Comparison of ENCODE assay signal across 13 cellular contexts in genomic region chr6:85405853-85406198, GRCh38. TPM values are rescaled to one million over a fixed set of nuclear protein-coding genes. Genes with fewer than 3 reads are reported as not detected.
DNase-seq lines count a peak whose midpoint lies in the region; ATAC-seq, FAIRE-seq and TF ChIP-seq lines count a peak whose summit lies in the region.
"Had no signal": no experiment of that assay in that cellular context is flagged by ENCODE, and none has a peak within 500 bp of the region (broad histone marks: within the 10 kb centered on the region; RNA-seq: fewer than 3 reads in every experiment).

No MANE protein-coding gene starts in this region.

- H3K36me3 ChIP-seq in mammary epithelial cell (ENCODE audit: insufficient read depth, low read length) (no peaks in the 10 kb centered on the region), pancreas (no peaks in the 10 kb centered on the region)

- DNase-seq in Calu3 = no peak
- DNase-seq in mammary epithelial cell = no peak
- DNase-seq in pancreas = no peak
- no peak for DNase-seq in epidermal melanocyte (ENCODE audit: insufficient read length, low spot score)
- DNase-seq in SHP77 treated with DMSO at 0.1 percent for 48 hours (lab: John Stamatoyannopoulos, UW) = no peak
- DNase-seq: activated B cell treated with CpG ODN at 0.5 μM for 24 hours, activated gamma-delta T cell, DND-41 had no signal

- H3K9ac ChIP-seq in mammary epithelial cell (ENCODE audit: insufficient read depth, low read length) = peak overlapping the region; percentile 80

- 94% methylated on average over 2 of the region's 2 CpGs for WGBS in mammary epithelial cell (ENCODE audit: low coverage, missing lambda C conversion rate)
- WGBS in pancreas, 2 donors = 33 to 36% methylated on average over 2 of the region's 2 CpGs

- H3K27ac ChIP-seq in mammary epithelial cell (ENCODE audit: insufficient read depth, low read depth, low read length) = peak overlapping the region; percentile 96
- peak overlapping the region in 3 of 4 donors; percentile 29 to 73 (median 72) for H3K27ac ChIP-seq in pancreas

- H3K4me1 ChIP-seq in mammary epithelial cell (ENCODE audit: insufficient read depth, low read length) (peaks cover 59% of the 10 kb centered on the region), pancreas (peaks cover 23 to 30% (median 28%) of the 10 kb centered on the region in 3 donors)

- no peaks in the 10 kb centered on the region for H3K9me3 ChIP-seq in mammary epithelial cell (replicated peaks; ENCODE audit: insufficient read depth, low read length)
- no peaks in the 10 kb centered on the region for H3K9me3 ChIP-seq in pancreas

- TF ChIP-seq CTCF in Calu3 (IDR thresholded peaks at IDR 0.05; ENCODE audit: unreplicated experiment) = no peak
- no peak for TF ChIP-seq CTCF in mammary epithelial cell (conservative IDR thresholded peaks at IDR 0.05 in 1 of 2, IDR thresholded peaks at IDR 0.05 in 1 of 2; ENCODE audit: extremely low read depth in 1 of 2, insufficient read depth in 1 of 2, low read depth in 1 of 2, low read length in 2 of 2)
- TF ChIP-seq CTCF in pancreas (IDR thresholded peaks at IDR 0.05) = no peak

- peaks cover 64% of the 10 kb centered on the region for H3K4me1 Mint-ChIP-seq in Calu3 (ENCODE audit: low read depth, unreplicated experiment)

- H4K20me1 ChIP-seq in mammary epithelial cell (ENCODE audit: insufficient read depth, low read length) = no peaks in the 10 kb centered on the region

- peaks cover 16% of the 10 kb centered on the region for H3K36me3 Mint-ChIP-seq in Calu3 (ENCODE audit: insufficient read depth, unreplicated experiment)

- peak overlapping the region; percentile 99 for H3K27ac Mint-ChIP-seq in Calu3 (ENCODE audit: unreplicated experiment)
- H3K27ac Mint-ChIP-seq: activated B cell treated with CpG ODN at 0.5 μM for 24 hours had no signal

- H3K4me3 ChIP-seq in mammary epithelial cell (replicated peaks in 1 of 3; ENCODE audit: insufficient read depth in 1 of 3, low read depth in 2 of 3, low read length in 3 of 3) (no peak overlapping the region), pancreas (no peak overlapping the region)

- CTCF ChIA-PET in Calu3 (lab: Charles Lee) = interaction anchor here (0.6 to 2.9 kb wide), 2 partner anchors 45 to 133 kb away, joined by 3 to 13 read pairs; no protein-coding TSS in a partner anchor
- CTCF ChIA-PET in mammary epithelial cell (lab: Charles Lee; ENCODE audit: low non-redundant PET) = no interaction called here

- H3K27me3 ChIP-seq in mammary epithelial cell (ENCODE audit: insufficient read depth, low read length) (no peaks in the 10 kb centered on the region), pancreas (no peaks in the 10 kb centered on the region)

- H3K4me2 ChIP-seq in mammary epithelial cell (ENCODE audit: insufficient read depth, low read depth, low read length) = peak overlapping the region; percentile 79

- intact Hi-C loops in Calu3 (cut with micrococcal nuclease; ENCODE audit: unreplicated experiment) (loop anchor here (1.0 to 2.0 kb wide), 3 partner anchors 45 to 77 kb away; no protein-coding TSS in a partner anchor), mammary epithelial cell (cut with micrococcal nuclease) (loop anchor here (1.0 kb wide), 4 partner anchors 43 to 77 kb away; no protein-coding TSS in a partner anchor), pancreas (cut with DNase I) (no loop called here)

- H3K4me3 Mint-ChIP-seq in Calu3 (ENCODE audit: low read depth, unreplicated experiment) = peak overlapping the region; percentile 71
- H3K4me3 Mint-ChIP-seq: activated B cell treated with CpG ODN at 0.5 μM for 24 hours had no signal

- no peaks in the 10 kb centered on the region for H3K27me3 Mint-ChIP-seq in Calu3 (ENCODE audit: unreplicated experiment)
- H3K27me3 Mint-ChIP-seq: activated B cell treated with CpG ODN at 0.5 μM for 24 hours had no signal

- no TSS peak for BruUV-seq in Calu3 (replicated peaks; lab: Mats Ljungman, UMichigan)
- BruUV-seq in mammary epithelial cell (replicated peaks; lab: Mats Ljungman, UMichigan) = no TSS peak

- in situ Hi-C loops in mammary epithelial cell (cut with MboI; ENCODE audit: low sequenced_read_pairs in 2 of 2) = no loop called here

- no peak for FAIRE-seq in pancreas (lab: Jason Lieb, UNC)
- FAIRE-seq: colon, frontal cortex had no signal

- dilution Hi-C loops in mammary epithelial cell (cut with HindIII; ENCODE audit: low sequenced_read_pairs) = loop anchor here (5.0 to 10.0 kb wide), 2 partner anchors 71 to 239 kb away; partner anchors contain the start of gene SYNCRIP

- ATAC-seq in HG03095 (IDR thresholded peaks at IDR 0.05; ENCODE audit: unreplicated experiment) = peak; percentile 15
- ATAC-seq in pancreas = peak; percentile 9 to 53 (median 28)
- no peak for ATAC-seq in HG03025 (IDR thresholded peaks at IDR 0.05; ENCODE audit: low FRiP score, unreplicated experiment)
- no peak for ATAC-seq in GM18909 (IDR thresholded peaks at IDR 0.05; ENCODE audit: poor library complexity, unreplicated experiment)

- no peaks in the 10 kb centered on the region for H3K79me2 ChIP-seq in mammary epithelial cell (ENCODE audit: insufficient read depth, low read length)

- peak overlapping the region; percentile 14 for H2AFZ ChIP-seq in mammary epithelial cell (ENCODE audit: low read depth, low read length)

- H3K9me3 Mint-ChIP-seq in Calu3 (ENCODE audit: low read depth, unreplicated experiment) = peaks cover 4% of the 10 kb centered on the region
- H3K9me3 Mint-ChIP-seq: activated B cell treated with CpG ODN at 0.5 μM for 24 hours had no signal

RNA-seq across cellular contexts. Expression of gene NT5E, which starts 44.1 kb away (rescaled TPM):
- total RNA-seq in Calu3 (2022) = 52.8 and 76.5 TPM in 2 replicates
- 100 to 1,000 TPM in 1 of 2 donors, 10 to 100 TPM in 1; 74.2 to 228 TPM for total RNA-seq in mammary epithelial cell
- 148 TPM for polyA plus RNA-seq in mammary epithelial cell
- 174 TPM for polyA minus RNA-seq in mammary epithelial cell
- 1 to 10 TPM in 5 of 6 donors, under 1 TPM in 1; 0.79 to 3.6 (median 2.2) TPM for total RNA-seq in pancreas
- 1 to 10 TPM in 1 of 2 donors, under 1 TPM in 1; 0.49 to 2.7 TPM for polyA plus RNA-seq in pancreas

Comparison
In these comparisons a context has a peak if more than half of its experiments do, and no peak if none do; other contexts are left out.
1. ATAC-seq: peak in HG03095 (single experiment) and pancreas (4 of 4); none in HG03025 (single experiment) and GM18909 (single experiment).
2. RNA of gene NT5E, which starts 44.1 kb away (total RNA-seq): 74.2 to 228 TPM in mammary epithelial cell and 52.8 to 76.5 TPM in Calu3; 0.79 to 3.6 TPM in pancreas; every median in the first group is over 10 times any median in the second.
3. intact Hi-C loops: an anchor here in Calu3 (1.0 to 2.0 kb wide) and mammary epithelial cell (1.0 kb wide); none called in pancreas.